In the genomic region with DNA sequence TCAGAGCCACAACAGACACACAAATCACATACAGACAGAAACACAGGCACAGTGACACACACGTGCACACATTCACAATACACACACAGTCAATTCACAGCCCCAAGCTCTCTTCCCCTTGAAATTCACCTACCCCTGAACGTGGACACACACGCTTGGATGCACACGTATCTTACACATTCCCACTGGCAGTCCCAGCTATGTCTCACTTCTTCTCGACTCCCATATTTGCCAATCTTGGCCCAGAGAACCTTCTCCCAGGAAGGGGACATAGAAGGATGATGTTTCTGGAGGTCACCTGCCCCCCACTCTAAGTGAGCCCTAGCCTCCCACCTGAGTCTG, we compare ENCODE assay signal across 21 cellular contexts. TPM values are rescaled to one million over a fixed set of nuclear protein-coding genes. Genes with fewer than 3 reads are reported as not detected.
DNase-seq lines count a peak whose midpoint lies in the region; TF ChIP-seq lines count a peak whose summit lies in the region.
"Had no signal": no experiment of that assay in that cellular context is flagged by ENCODE, and none has a peak within 500 bp of the region (broad histone marks: within the 10 kb centered on the region; RNA-seq: fewer than 3 reads in every experiment).

No MANE protein-coding gene starts in this region.

- peak overlapping the region; percentile 69 for H3K27ac ChIP-seq in mammary epithelial cell (ENCODE audit: insufficient read depth, low read depth, low read length)
- H3K27ac ChIP-seq in mesendoderm (ENCODE audit: low read depth, low read length) = no peak overlapping the region
- peak overlapping the region; percentile 14 for H3K27ac ChIP-seq in urinary bladder (ENCODE audit: low read depth)
- no peak overlapping the region for H3K27ac ChIP-seq in effector memory CD4-positive, alpha-beta T cell (ENCODE audit: insufficient read depth, low read length, poor library complexity, severe bottlenecking)
- H3K27ac ChIP-seq: KMS-11, upper lobe of right lung had no signal

- peak overlapping the region; percentile 64 for H3K56ac ChIP-seq in mesendoderm (ENCODE audit: low read length)

- H3K9ac ChIP-seq in mammary epithelial cell (ENCODE audit: insufficient read depth, low read length) (no peak overlapping the region), mesendoderm (ENCODE audit: low read length) (peak overlapping the region; percentile 27)
- H3K9ac ChIP-seq: KMS-11 had no signal

- TSS peak; percentile 56 for BruUV-seq in mammary epithelial cell (replicated peaks; lab: Mats Ljungman, UMichigan)

- 95% methylated on average over 5 of the region's 5 CpGs for WGBS in mammary epithelial cell (ENCODE audit: low coverage, missing lambda C conversion rate)
- WGBS in mesendoderm (ENCODE audit: extremely low coverage, insufficient coverage, low lambda C conversion rate) = no CpG with 5 or more reads among the region's 5 CpGs
- 72% methylated on average over 5 of the region's 5 CpGs for WGBS in urinary bladder

- TF ChIP-seq CTCF in mammary epithelial cell (conservative IDR thresholded peaks at IDR 0.05 in 1 of 2, IDR thresholded peaks at IDR 0.05 in 1 of 2; ENCODE audit: extremely low read depth in 1 of 2, insufficient read depth in 1 of 2, low read depth in 1 of 2, low read length in 2 of 2) = no peak

- H3K4me2 ChIP-seq in mammary epithelial cell (ENCODE audit: insufficient read depth, low read depth, low read length) = peak overlapping the region; percentile 12
- no peak overlapping the region for H3K4me2 ChIP-seq in mesendoderm (ENCODE audit: low read length)
- H3K4me2 ChIP-seq: KMS-11 had no signal

- H3K79me2 ChIP-seq in mammary epithelial cell (ENCODE audit: insufficient read depth, low read length) (no peaks in the 10 kb centered on the region), mesendoderm (ENCODE audit: control insufficient read depth, insufficient read depth, low read length) (no peaks in the 10 kb centered on the region)

- no peak overlapping the region for H4K5ac ChIP-seq in mesendoderm (ENCODE audit: low read length)

- H2BK120ac ChIP-seq in mesendoderm (ENCODE audit: low read depth, low read length) = no peak overlapping the region

- in situ Hi-C loops in mammary epithelial cell (cut with MboI; ENCODE audit: low sequenced_read_pairs in 2 of 2) = no loop called here

- H3K23ac ChIP-seq in mesendoderm (ENCODE audit: low read length) = no peak overlapping the region

- no peaks in the 10 kb centered on the region for H4K20me1 ChIP-seq in mammary epithelial cell (ENCODE audit: insufficient read depth, low read length)

- peak overlapping the region in 1 of 3 experiments; percentile 23 for H3K4me3 ChIP-seq in mammary epithelial cell (replicated peaks in 1 of 3; ENCODE audit: insufficient read depth in 1 of 3, low read depth in 2 of 3, low read length in 3 of 3)
- H3K4me3 ChIP-seq in mesendoderm (ENCODE audit: low read length) = no peak overlapping the region
- H3K4me3 ChIP-seq in urinary bladder (ENCODE audit: low read depth, low read length) = no peak overlapping the region
- H3K4me3 ChIP-seq in effector memory CD4-positive, alpha-beta T cell (ENCODE audit: insufficient read depth, low read depth, low read length, poor library complexity, severe bottlenecking) = no peak overlapping the region
- H3K4me3 ChIP-seq: upper lobe of right lung had no signal

- CTCF ChIA-PET in mammary epithelial cell (lab: Charles Lee; ENCODE audit: low non-redundant PET) = no interaction called here

- dilution Hi-C loops in mammary epithelial cell (cut with HindIII; ENCODE audit: low sequenced_read_pairs) = no loop called here

- no peak overlapping the region for H3K4ac ChIP-seq in mesendoderm (ENCODE audit: low read depth, low read length)

- peak overlapping the region; percentile 17 for H2AFZ ChIP-seq in mammary epithelial cell (ENCODE audit: low read depth, low read length)

- peak overlapping the region; percentile 70 for H2BK5ac ChIP-seq in mesendoderm (ENCODE audit: low read length)

- peak overlapping the region; percentile 38 for H2AK5ac ChIP-seq in mesendoderm (ENCODE audit: low read length)

- peaks cover 55% of the 10 kb centered on the region for H3K4me1 ChIP-seq in mammary epithelial cell (ENCODE audit: insufficient read depth, low read length)
- H3K4me1 ChIP-seq in mesendoderm (ENCODE audit: control insufficient read depth, low read depth, low read length) = peaks cover 7% of the 10 kb centered on the region
- H3K4me1 ChIP-seq in urinary bladder (ENCODE audit: insufficient read depth) = no peaks in the 10 kb centered on the region
- no peaks in the 10 kb centered on the region for H3K4me1 ChIP-seq in effector memory CD4-positive, alpha-beta T cell (ENCODE audit: control insufficient read depth, insufficient read depth, low read length, poor library complexity, severe bottlenecking)
- H3K4me1 ChIP-seq: upper lobe of right lung had no signal

- no peak overlapping the region for H4K8ac ChIP-seq in mesendoderm (ENCODE audit: low read depth, low read length)

- no peaks in the 10 kb centered on the region for H3K9me3 ChIP-seq in mammary epithelial cell (replicated peaks; ENCODE audit: insufficient read depth, low read length)
- no peaks in the 10 kb centered on the region for H3K9me3 ChIP-seq in effector memory CD4-positive, alpha-beta T cell (ENCODE audit: control insufficient read depth, low read length)
- H3K9me3 ChIP-seq: upper lobe of right lung had no signal

- H3K79me1 ChIP-seq in mesendoderm (ENCODE audit: low read length) = no peaks in the 10 kb centered on the region

- DNase-seq in M059J (ENCODE audit: low read depth) (peak; percentile 81), mammary epithelial cell (no peak), mesendoderm (no peak), NCI-H2081 (lab: John Stamatoyannopoulos, UW) (no peak), NCI-H2196 (lab: John Stamatoyannopoulos, UW; ENCODE audit: unreplicated experiment) (no peak)
- no peak for DNase-seq in effector memory CD4-positive, alpha-beta T cell
- DNase-seq: activated naive CD4-positive, alpha-beta T cell treated with Interleukin-2 at 50 U/mL for 16 hours; activated T-cell treated with anti-CD3 and anti-CD28 coated beads for 4 hours; anterior cingulate cortex; COR-L47; NCI-H1105 treated with DMSO at 0.1 percent for 48 hours; NCI-H2171; NCI-H774; occipital lobe; right cardiac atrium; stimulated activated naive CD8-positive, alpha-beta T cell treated with anti-CD3 and anti-CD28 coated beads, Interleukin-15, Interleukin-2, amounts not matched to agents 100 U/mL and 50 U/mL, for 24 hours; upper lobe of right lung had no signal

- H3K27me3 ChIP-seq in mammary epithelial cell (ENCODE audit: insufficient read depth, low read length) (no peaks in the 10 kb centered on the region), mesendoderm (ENCODE audit: insufficient read depth, low read length, poor library complexity) (no peaks in the 10 kb centered on the region)
- H3K27me3 ChIP-seq in effector memory CD4-positive, alpha-beta T cell (replicated peaks; ENCODE audit: control insufficient read depth, insufficient read depth, low read length, poor library complexity, severe bottlenecking) = no peaks in the 10 kb centered on the region

- H2BK15ac ChIP-seq in mesendoderm (replicated peaks; ENCODE audit: low read depth) = no peak overlapping the region

- no peak overlapping the region for H3K18ac ChIP-seq in mesendoderm (ENCODE audit: low read length)

- H3K36me3 ChIP-seq in mammary epithelial cell (ENCODE audit: insufficient read depth, low read length) = no peaks in the 10 kb centered on the region
- no peaks in the 10 kb centered on the region for H3K36me3 ChIP-seq in mesendoderm (ENCODE audit: control insufficient read depth, insufficient read depth, low read length)
- no peaks in the 10 kb centered on the region for H3K36me3 ChIP-seq in urinary bladder (ENCODE audit: insufficient read depth)
- H3K36me3 ChIP-seq in effector memory CD4-positive, alpha-beta T cell (ENCODE audit: control insufficient read depth, insufficient read depth, low read length) = no peaks in the 10 kb centered on the region
- H3K36me3 ChIP-seq: upper lobe of right lung had no signal

- intact Hi-C loops in mammary epithelial cell (cut with micrococcal nuclease) = no loop called here

RNA-seq across cellular contexts. Expression of a gene that starts 1.6 kb away (rescaled TPM):
- 0.42 and 2.0 TPM in 2 replicates for total RNA-seq in M059J (2014; rRNA removed; shearing (Covaris generic))
- 10 to 100 TPM in 1 of 2 donors, 1 to 10 TPM in 1; 2.2 to 11.0 TPM for total RNA-seq in mammary epithelial cell
- 4.5 TPM for polyA plus RNA-seq in mammary epithelial cell
- polyA minus RNA-seq in mammary epithelial cell = 26.9 TPM
- 3.8 TPM for polyA plus RNA-seq in mesendoderm (2013, experiment 1 of 2)
- polyA plus RNA-seq in mesendoderm (2013, experiment 2 of 2) = 4.4 TPM
- 1.5 TPM for total RNA-seq in urinary bladder
- polyA plus RNA-seq in urinary bladder = 3.3 TPM
- total RNA-seq: chondrocyte, right cardiac atrium had no signal
- polyA plus RNA-seq: right cardiac atrium had no signal

RNA-seq across cellular contexts. Expression of a gene that starts 20.2 kb away (rescaled TPM):
- total RNA-seq in M059J (2014; rRNA removed; shearing (Covaris generic)) = not detected in 2 replicates
- total RNA-seq in mammary epithelial cell (not detected), urinary bladder (not detected)
- polyA plus RNA-seq in mammary epithelial cell (not detected), urinary bladder (0.19 TPM)
- not detected for polyA minus RNA-seq in mammary epithelial cell
- 1.4 TPM for polyA plus RNA-seq in mesendoderm (2013, experiment 1 of 2)
- 1.5 TPM for polyA plus RNA-seq in mesendoderm (2013, experiment 2 of 2)
- total RNA-seq: chondrocyte, occipital lobe had no signal
- polyA plus RNA-seq: right cardiac atrium had no signal

RNA-seq across cellular contexts. Expression of a gene that starts 34.6 kb away (rescaled TPM):
- not detected in 2 replicates for total RNA-seq in M059J (2014; rRNA removed; shearing (Covaris generic))
- total RNA-seq in mammary epithelial cell (not detected), urinary bladder (3.3 TPM)
- polyA plus RNA-seq in mammary epithelial cell (0.27 TPM), urinary bladder (17.0 TPM)
- polyA minus RNA-seq in mammary epithelial cell = not detected
- polyA plus RNA-seq in mesendoderm (2013, experiment 1 of 2) = 6.4 TPM
- polyA plus RNA-seq in mesendoderm (2013, experiment 2 of 2) = 5.3 TPM
- total RNA-seq: chondrocyte had no signal

RNA-seq across cellular contexts. Expression of a gene that starts 45.9 kb away (rescaled TPM):
- total RNA-seq in M059J (2014; rRNA removed; shearing (Covaris generic)) = 4.1 and 7.3 TPM in 2 replicates
- total RNA-seq in mammary epithelial cell = 10 to 100 TPM in 1 of 2 donors, 1 to 10 TPM in 1; 6.2 to 12.9 TPM
- 8.5 TPM for polyA plus RNA-seq in mammary epithelial cell
- 4.5 TPM for polyA minus RNA-seq in mammary epithelial cell
- polyA plus RNA-seq in mesendoderm (2013, experiment 1 of 2) = 6.0 TPM
- polyA plus RNA-seq in mesendoderm (2013, experiment 2 of 2) = 6.4 TPM
- 3.5 TPM for total RNA-seq in urinary bladder
- 12.2 TPM for polyA plus RNA-seq in urinary bladder

RNA-seq across cellular contexts. Expression of a gene that starts 58.3 kb away (rescaled TPM):
- total RNA-seq in M059J (2014; rRNA removed; shearing (Covaris generic)) = not detected in 2 replicates
- total RNA-seq in mammary epithelial cell = not detected
- polyA plus RNA-seq in mammary epithelial cell = 0.02 TPM
- polyA minus RNA-seq in mammary epithelial cell = not detected
- polyA plus RNA-seq in mesendoderm (2013, experiment 1 of 2) = 665 TPM
- 652 TPM for polyA plus RNA-seq in mesendoderm (2013, experiment 2 of 2)
- total RNA-seq in urinary bladder = not detected
- polyA plus RNA-seq in urinary bladder = not detected
- total RNA-seq: chondrocyte, mononuclear cell, occipital lobe, right cardiac atrium, upper lobe of right lung had no signal
- polyA plus RNA-seq: right cardiac atrium had no signal

Comparison
In these comparisons a context has a peak if more than half of its experiments do, and no peak if none do; other contexts are left out.
1. H3K27ac ChIP-seq: peak in mammary epithelial cell (single experiment) and urinary bladder (single experiment); none in mesendoderm (single experiment) and effector memory CD4-positive, alpha-beta T cell (single experiment).